Comparison of ENCODE assay signal across 8 cellular contexts in the genomic region with DNA sequence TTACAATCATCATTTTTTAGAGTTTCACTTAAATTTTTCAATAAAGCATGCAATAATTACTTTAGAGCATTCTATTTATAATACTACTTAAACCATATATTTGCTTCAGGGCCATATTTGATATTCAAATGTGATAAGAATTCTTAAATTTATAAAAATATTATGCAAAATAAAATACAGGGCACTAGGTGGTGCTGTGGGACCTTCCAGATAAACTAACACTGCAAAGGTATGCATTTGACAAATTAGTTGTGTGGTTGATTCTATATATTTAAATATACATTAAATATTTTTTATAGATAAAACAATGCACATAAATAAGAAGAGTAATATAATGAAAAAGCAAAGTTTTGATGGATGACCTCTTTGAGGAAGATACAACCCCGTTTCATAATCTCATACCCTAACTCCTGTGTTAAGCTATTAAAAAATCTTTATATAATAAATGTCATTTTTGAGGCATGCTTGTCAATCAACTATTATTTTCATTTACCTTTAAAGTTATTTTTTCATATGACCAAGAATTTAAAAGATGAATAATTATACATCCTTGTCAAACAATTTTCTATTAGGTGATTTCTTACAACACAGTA.
DNase-seq lines count a peak whose midpoint lies in the region; ATAC-seq, FAIRE-seq and TF ChIP-seq lines count a peak whose summit lies in the region.

No MANE protein-coding gene starts in this region.

- intact Hi-C loops in sciatic nerve (cut with DNase I), result no loop called here

- peak; percentile 53 for FAIRE-seq in RCC 7860 (lab: Jason Lieb, UNC)

- no peak overlapping the region for H3K27ac ChIP-seq in parathyroid adenoma

- H3K9me3 ChIP-seq in BE2C (no peaks in the 10 kb centered on the region), parathyroid adenoma (ENCODE audit: control insufficient read depth, low read length) (no peaks in the 10 kb centered on the region)

- no peak overlapping the region for H3K4me2 ChIP-seq in parathyroid adenoma (ENCODE audit: low read length)

- no peaks in the 10 kb centered on the region for H3K79me2 ChIP-seq in parathyroid adenoma

- no peak overlapping the region for H3K4me3 ChIP-seq in BE2C (ENCODE audit: low read depth, low read length)
- H3K4me3 ChIP-seq in GM12865 (ENCODE audit: low read depth, low read length), result no peak overlapping the region
- no peak overlapping the region for H3K4me3 ChIP-seq in parathyroid adenoma (ENCODE audit: low read depth, low read length)

- no peaks in the 10 kb centered on the region for H3K27me3 ChIP-seq in BE2C
- no peaks in the 10 kb centered on the region for H3K27me3 ChIP-seq in parathyroid adenoma (ENCODE audit: control insufficient read depth, insufficient read depth, low read length)

- H3K9ac ChIP-seq in parathyroid adenoma, result no peak overlapping the region

- DNase-seq in BE2C (peak; percentile 39), GM12865 (ENCODE audit: low read depth) (peak; percentile 65), RCC 7860 (ENCODE audit: low spot score) (peak; percentile 14), sciatic nerve (ENCODE audit: low spot score) (no peak)
- peak; percentile 28 for DNase-seq in effector CD4-positive, alpha-beta T cell

- ATAC-seq in HG02759 (IDR thresholded peaks at IDR 0.05; ENCODE audit: unreplicated experiment), result no peak
- ATAC-seq in GM21367 (IDR thresholded peaks at IDR 0.05; ENCODE audit: unreplicated experiment), result no peak
- no peak for ATAC-seq in sciatic nerve

- no peaks in the 10 kb centered on the region for H3K36me3 ChIP-seq in BE2C
- H3K36me3 ChIP-seq in parathyroid adenoma (ENCODE audit: control insufficient read depth, insufficient read depth, low read length), result no peaks in the 10 kb centered on the region

- peak; percentile 54 for TF ChIP-seq CTCF in BE2C (IDR thresholded peaks at IDR 0.05; ENCODE audit: low read depth, low read length)
- TF ChIP-seq CTCF in GM12865 (IDR thresholded peaks at IDR 0.05; ENCODE audit: insufficient read depth, low read depth, low read length, missing control alignments), result peak; percentile 39
- peak; percentile 43 for TF ChIP-seq CTCF in parathyroid adenoma (IDR thresholded peaks at IDR 0.05)

- H3K4me1 ChIP-seq in BE2C (peaks cover 8% of the 10 kb centered on the region; the same call in 1 of the 2 replicates), parathyroid adenoma (peaks cover 3% of the 10 kb centered on the region)

- H2AFZ ChIP-seq in parathyroid adenoma, result no peak overlapping the region
